In the genomic region with DNA sequence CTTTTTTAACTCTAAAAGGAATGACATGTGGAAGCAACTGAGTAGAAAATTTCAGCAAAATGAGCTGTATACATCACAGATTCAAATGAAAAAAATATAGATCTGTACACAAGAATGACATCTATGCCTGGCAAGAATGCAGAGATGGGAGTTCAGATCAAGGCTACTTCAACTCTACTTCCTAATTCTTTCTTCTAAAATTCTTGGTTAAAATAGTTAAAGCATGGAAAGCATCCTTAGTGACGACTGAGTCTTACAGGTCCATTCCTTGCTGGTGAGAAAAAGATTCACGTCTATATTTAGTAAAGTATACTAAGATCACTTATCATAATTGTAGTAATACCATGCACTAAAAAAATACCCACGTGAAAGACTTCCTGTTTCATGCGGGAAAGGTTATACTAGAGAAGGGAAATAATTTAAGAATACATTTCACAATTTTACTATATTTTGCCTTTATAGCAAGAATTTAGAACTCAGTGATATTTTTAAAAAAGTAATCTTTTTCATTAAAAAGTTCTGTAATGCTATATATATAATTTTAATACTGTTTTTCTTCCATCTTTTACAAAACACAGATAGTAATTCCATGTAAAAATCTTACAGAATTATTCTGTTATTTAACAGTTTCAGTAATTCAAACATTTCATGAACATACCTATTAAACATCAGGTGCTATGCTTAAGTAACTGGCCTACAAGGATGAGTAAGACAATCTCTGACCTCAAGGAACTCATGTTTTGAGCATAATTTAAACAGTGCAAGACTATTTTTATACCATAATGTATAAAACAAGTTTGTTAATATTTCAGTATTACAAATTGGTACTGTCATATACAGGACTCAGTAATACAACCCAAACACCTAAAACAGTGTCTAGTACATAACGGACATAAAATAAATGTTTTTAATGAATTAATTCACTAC, we compare ENCODE assay signal across 10 cellular contexts.
A peak's percentile ranks its signal among the peaks of the same experiment; 100 is the strongest.
DNase-seq lines count a peak whose midpoint lies in the region; ATAC-seq, FAIRE-seq and TF ChIP-seq lines count a peak whose summit lies in the region.
"Had no signal": no experiment of that assay in that cellular context is flagged by ENCODE, and none has a peak within 500 bp of the region (broad histone marks: within the 10 kb centered on the region; RNA-seq: fewer than 3 reads in every experiment).

No MANE protein-coding gene starts in this region.

- no peaks in the 10 kb centered on the region for H3K27me3 ChIP-seq in SK-N-SH (ENCODE audit: insufficient read depth)

- POLR2A ChIA-PET in SK-N-SH (lab: Yijun Ruan, JAX) = no interaction called here

- H3K9me3 Mint-ChIP-seq in natural killer cell treated with Interleukin-12 subunit alpha and Interleukin-12 subunit beta and Interleukin-15 and Interleukin-18, amount 100 ng/mL, for 72 hours = no peaks in the 10 kb centered on the region
- no peaks in the 10 kb centered on the region for H3K9me3 Mint-ChIP-seq in activated T-helper 2 cell treated with anti-CD3 and anti-CD28 coated beads, Interferon-gamma antibody, Interleukin-2, Interleukin-4, amounts not matched to agents 10 μg/mL and 5 μg/mL and 100 μg/mL, durations not matched to agents 14 hours and 24 hours and 36 hours

- H3K4me3 Mint-ChIP-seq in natural killer cell treated with Interleukin-12 subunit alpha and Interleukin-12 subunit beta and Interleukin-15 and Interleukin-18, amount 100 ng/mL, for 72 hours = peak overlapping the region; percentile 19
- H3K4me3 Mint-ChIP-seq in activated T-helper 2 cell treated with anti-CD3 and anti-CD28 coated beads, Interferon-gamma antibody, Interleukin-2, Interleukin-4, amounts not matched to agents 10 μg/mL and 5 μg/mL and 100 μg/mL, durations not matched to agents 14 hours and 24 hours and 36 hours (ENCODE audit: low read depth) = no peak overlapping the region

- H3K27me3 Mint-ChIP-seq in natural killer cell treated with Interleukin-12 subunit alpha and Interleukin-12 subunit beta and Interleukin-15 and Interleukin-18, amount 100 ng/mL, for 72 hours = no peaks in the 10 kb centered on the region
- H3K27me3 Mint-ChIP-seq in activated T-helper 2 cell treated with anti-CD3 and anti-CD28 coated beads, Interferon-gamma antibody, Interleukin-2, Interleukin-4, amounts not matched to agents 10 μg/mL and 5 μg/mL and 100 μg/mL, durations not matched to agents 14 hours and 24 hours and 36 hours (ENCODE audit: low read depth) = no peaks in the 10 kb centered on the region

- H4K20me1 ChIP-seq in SK-N-SH (ENCODE audit: insufficient read depth) = no peaks in the 10 kb centered on the region; the same call in 1 of the 2 replicates

- peak overlapping the region; percentile 8 to 30 for H3K27ac Mint-ChIP-seq in natural killer cell treated with Interleukin-12 subunit alpha and Interleukin-12 subunit beta and Interleukin-15 and Interleukin-18, amount 100 ng/mL, for 72 hours
- no peak overlapping the region for H3K27ac Mint-ChIP-seq in activated T-helper 2 cell treated with anti-CD3 and anti-CD28 coated beads, Interferon-gamma antibody, Interleukin-2, Interleukin-4, amounts not matched to agents 10 μg/mL and 5 μg/mL and 100 μg/mL, durations not matched to agents 14 hours and 24 hours and 36 hours

- TF ChIP-seq CTCF in SK-N-SH (IDR thresholded peaks at IDR 0.05) = no peak

- CTCF ChIA-PET in SK-N-SH (lab: Yijun Ruan, JAX) = interaction anchor here (1.1 kb wide), 1 partner anchor 24 kb away, joined by 3 read pairs; no protein-coding TSS in a partner anchor

- H3K79me2 ChIP-seq in SK-N-SH (ENCODE audit: insufficient read depth) = no peaks in the 10 kb centered on the region; the same call in 1 of the 2 replicates

- no peak overlapping the region for H3K4me2 ChIP-seq in SK-N-SH

- H3K9me3 ChIP-seq in SK-N-SH = no peaks in the 10 kb centered on the region

- H3K4me1 Mint-ChIP-seq in natural killer cell treated with Interleukin-12 subunit alpha and Interleukin-12 subunit beta and Interleukin-15 and Interleukin-18, amount 100 ng/mL, for 72 hours (ENCODE audit: low read depth in 2 of 2) = peaks cover 10 to 40% of the 10 kb centered on the region in 2 donors
- peaks cover 10% of the 10 kb centered on the region for H3K4me1 Mint-ChIP-seq in activated T-helper 2 cell treated with anti-CD3 and anti-CD28 coated beads, Interferon-gamma antibody, Interleukin-2, Interleukin-4, amounts not matched to agents 10 μg/mL and 5 μg/mL and 100 μg/mL, durations not matched to agents 14 hours and 24 hours and 36 hours (ENCODE audit: low read depth)

- H2AFZ ChIP-seq in SK-N-SH (ENCODE audit: low read depth) = no peak overlapping the region

- no peak for TF ChIP-seq EP300 in SK-N-SH (IDR thresholded peaks at IDR 0.05; ENCODE audit: borderline replicate concordance in 1 of 2, low read depth in 1 of 2, low read length in 1 of 2)

- no peak overlapping the region for H3K9ac ChIP-seq in SK-N-SH

- 83% methylated on average over 5 of the region's 5 CpGs for WGBS in SK-N-SH (ENCODE audit: low lambda C conversion rate)

- H3K36me3 Mint-ChIP-seq in natural killer cell treated with Interleukin-12 subunit alpha and Interleukin-12 subunit beta and Interleukin-15 and Interleukin-18, amount 100 ng/mL, for 72 hours = no peaks in the 10 kb centered on the region
- H3K36me3 Mint-ChIP-seq in activated T-helper 2 cell treated with anti-CD3 and anti-CD28 coated beads, Interferon-gamma antibody, Interleukin-2, Interleukin-4, amounts not matched to agents 10 μg/mL and 5 μg/mL and 100 μg/mL, durations not matched to agents 14 hours and 24 hours and 36 hours (ENCODE audit: low read depth) = no peaks in the 10 kb centered on the region

- no peaks in the 10 kb centered on the region for H3K9me2 ChIP-seq in SK-N-SH

- peak; percentile 32 for FAIRE-seq in TTC549 (lab: Jason Lieb, UNC)

- intact Hi-C loops in activated T-helper 2 cell treated with anti-CD3 and anti-CD28 coated beads, Interferon-gamma antibody, Interleukin-2, Interleukin-4, amounts not matched to agents 10 μg/mL and 5 μg/mL and 100 μg/mL, durations not matched to agents 14 hours and 24 hours and 36 hours (cut with micrococcal nuclease) = no loop called here

- no peak overlapping the region for H3K27ac ChIP-seq in SK-N-SH (ENCODE audit: low read depth in 2 of 2, low read length in 1 of 2)

- H3K36me3 ChIP-seq in SK-N-SH (replicated peaks in 1 of 2; ENCODE audit: control insufficient read depth in 1 of 2, insufficient read depth in 2 of 2, low read length in 1 of 2) = peaks cover 0 to 4% of the 10 kb centered on the region in 2 experiments

- H3K4me3 ChIP-seq in SK-N-SH (ENCODE audit: low read depth in 2 of 2, low read length in 1 of 2) = no peak overlapping the region

- peaks cover 0 to 2% of the 10 kb centered on the region in 2 experiments; a peak in 3 of 4 replicates for H3K4me1 ChIP-seq in SK-N-SH (ENCODE audit: control insufficient read depth in 1 of 2, insufficient read depth in 2 of 2, low read depth in 1 of 2, low read length in 1 of 2)

- ATAC-seq in SK-N-SH treated with all-trans-retinoic acid at 6 μM for 48 hours (peak; percentile 63), GM21717 (IDR thresholded peaks at IDR 0.05; ENCODE audit: unreplicated experiment) (peak; percentile 58)
- peak in 1 of 2 donors; percentile 21 for ATAC-seq in natural killer cell treated with Interleukin-12 subunit alpha and Interleukin-12 subunit beta and Interleukin-15 and Interleukin-18, amount 100 ng/mL, for 72 hours

- DNase-seq in SK-N-SH (no peak), H4 (ENCODE audit: low spot score) (no peak)
- DNase-seq in natural killer cell treated with Interleukin-12 subunit alpha and Interleukin-12 subunit beta and Interleukin-15 and Interleukin-18, amount 100 ng/mL, for 72 hours (ENCODE audit: low spot score) = no peak
- DNase-seq in stimulated activated CD4-positive, alpha-beta T cell treated with anti-CD3 and anti-CD28 coated beads, Interleukin-2, amount 100 ng/mL, for 48 hours = no peak
- DNase-seq in activated T-helper 2 cell treated with anti-CD3 and anti-CD28 coated beads, Interferon-gamma antibody, Interleukin-2, Interleukin-4, amounts not matched to agents 10 μg/mL and 5 μg/mL and 100 μg/mL, durations not matched to agents 14 hours and 24 hours and 36 hours (ENCODE audit: low spot score) = no peak
- DNase-seq: 8988T, NCI-H1417 treated with DMSO at 0.1 percent for 48 hours had no signal

- H3F3A ChIP-seq in SK-N-SH (replicated peaks; ENCODE audit: insufficient read depth) = peaks cover 24% of the 10 kb centered on the region

- TF ChIP-seq RAD21 in SK-N-SH (IDR thresholded peaks at IDR 0.05; ENCODE audit: low read length) = no peak

TF ChIP-seq in SK-N-SH treated with all-trans-retinoic acid at 6 μM for 48 hours, 23 proteins besides CTCF, POLR2A, EP300 and RAD21:
- TF ChIP-seq ISL1 (CRISPR knock-in tag; IDR thresholded peaks at IDR 0.05) (no peak), ZNF70 (CRISPR knock-in tag; IDR thresholded peaks at IDR 0.05) (no peak)
- TF ChIP-seq, protein P1, sequence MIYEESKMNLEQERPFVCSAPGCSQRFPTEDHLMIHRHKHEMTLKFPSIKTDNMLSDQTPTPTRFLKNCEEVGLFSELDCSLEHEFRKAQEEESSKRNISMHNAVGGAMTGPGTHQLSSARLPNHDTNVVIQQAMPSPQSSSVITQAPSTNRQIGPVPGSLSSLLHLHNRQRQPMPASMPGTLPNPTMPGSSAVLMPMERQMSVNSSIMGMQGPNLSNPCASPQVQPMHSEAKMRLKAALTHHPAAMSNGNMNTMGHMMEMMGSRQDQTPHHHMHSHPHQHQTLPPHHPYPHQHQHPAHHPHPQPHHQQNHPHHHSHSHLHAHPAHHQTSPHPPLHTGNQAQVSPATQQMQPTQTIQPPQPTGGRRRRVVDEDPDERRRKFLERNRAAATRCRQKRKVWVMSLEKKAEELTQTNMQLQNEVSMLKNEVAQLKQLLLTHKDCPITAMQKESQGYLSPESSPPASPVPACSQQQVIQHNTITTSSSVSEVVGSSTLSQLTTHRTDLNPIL (CRISPR knock-in tag; IDR thresholded peaks at IDR 0.05; ENCODE audit: low read depth) = no peak
TF ChIP-seq in SK-N-SH treated with all-trans-retinoic acid at 6 μM for 48 hours: peak in this region for 0.

TF ChIP-seq in SK-N-SH, 30 proteins besides CTCF, POLR2A, EP300 and RAD21:
- TF ChIP-seq EZH2phosphoT487 (IDR thresholded peaks at IDR 0.05; ENCODE audit: borderline replicate concordance, low read depth) (no peak), JUND (IDR thresholded peaks at IDR 0.05) (no peak), TAF1 (IDR thresholded peaks at IDR 0.05; ENCODE audit: borderline replicate concordance, low read depth, low read length) (no peak), TEAD4 (IDR thresholded peaks at IDR 0.05; ENCODE audit: borderline replicate concordance, insufficient read depth) (no peak), FOXJ3 (CRISPR knock-in tag; IDR thresholded peaks at IDR 0.05) (no peak)
- TF ChIP-seq, protein P2, sequence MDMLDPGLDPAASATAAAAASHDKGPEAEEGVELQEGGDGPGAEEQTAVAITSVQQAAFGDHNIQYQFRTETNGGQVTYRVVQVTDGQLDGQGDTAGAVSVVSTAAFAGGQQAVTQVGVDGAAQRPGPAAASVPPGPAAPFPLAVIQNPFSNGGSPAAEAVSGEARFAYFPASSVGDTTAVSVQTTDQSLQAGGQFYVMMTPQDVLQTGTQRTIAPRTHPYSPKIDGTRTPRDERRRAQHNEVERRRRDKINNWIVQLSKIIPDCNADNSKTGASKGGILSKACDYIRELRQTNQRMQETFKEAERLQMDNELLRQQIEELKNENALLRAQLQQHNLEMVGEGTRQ (IDR thresholded peaks at IDR 0.05; ENCODE audit: borderline replicate concordance, low read depth, low read length) = no peak
